12 cellular contexts compared by ENCODE assay signal in the genomic region with DNA sequence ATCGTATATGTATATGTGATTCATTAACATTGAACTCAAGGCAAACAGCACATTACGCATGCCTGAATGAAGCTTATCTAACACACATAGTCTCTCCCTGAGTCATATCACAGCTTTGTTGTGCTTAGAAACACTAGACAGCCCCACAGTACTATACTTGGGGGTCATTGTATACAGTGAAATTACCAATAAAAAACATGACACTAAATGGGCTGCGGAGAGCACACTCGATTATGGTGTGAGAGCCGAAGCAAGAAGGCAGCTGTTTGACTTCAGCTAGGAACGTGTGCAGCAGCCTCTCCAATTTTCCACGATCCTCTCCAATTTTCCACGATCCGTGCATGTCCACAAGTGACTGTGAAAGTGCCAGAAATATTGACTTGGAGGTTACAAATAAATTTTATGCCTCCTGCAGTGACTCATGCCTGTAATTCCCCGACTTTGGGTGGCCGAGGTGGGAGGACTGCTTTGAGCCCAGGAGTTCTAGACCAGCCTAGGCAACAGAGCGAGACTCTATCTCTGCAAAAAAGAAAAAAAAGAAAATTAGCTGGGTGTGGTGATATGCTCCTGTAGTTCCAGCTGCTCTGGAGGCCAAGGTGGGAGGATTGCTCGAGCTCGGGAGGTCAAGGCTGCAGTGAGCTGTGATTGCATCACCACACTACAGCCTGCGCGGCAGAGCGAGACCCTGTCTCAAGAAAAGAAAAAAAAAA.
DNase-seq lines count a peak whose midpoint lies in the region; ATAC-seq, FAIRE-seq and TF ChIP-seq lines count a peak whose summit lies in the region.
"Had no signal": no experiment of that assay in that cellular context is flagged by ENCODE, and none has a peak within 500 bp of the region (broad histone marks: within the 10 kb centered on the region; RNA-seq: fewer than 3 reads in every experiment).

No MANE protein-coding gene starts in this region.

- TF ChIP-seq CTCF in K562 (IDR thresholded peaks at IDR 0.05 in 2 of 3, conservative IDR thresholded peaks at IDR 0.05 in 1 of 3; ENCODE audit: insufficient read depth in 2 of 3, low read depth in 1 of 3, low read length in 3 of 3) (no peak), testis (IDR thresholded peaks at IDR 0.05) (no peak)

- H3K4me1 ChIP-seq in K562 (replicated peaks in 1 of 2; ENCODE audit: control insufficient read depth in 2 of 2, insufficient read depth in 2 of 2, low read length in 2 of 2) (peaks cover 14 to 33% of the 10 kb centered on the region in 2 experiments), testis (peaks cover 51% of the 10 kb centered on the region)
- no peaks in the 10 kb centered on the region for H3K4me1 ChIP-seq in CD8-positive, alpha-beta memory T cell (ENCODE audit: insufficient read depth, low read length)

- no peak for TF ChIP-seq EP300 in K562 (IDR thresholded peaks at IDR 0.05; ENCODE audit: low read length)

- DNase-seq in HS-27A (ENCODE audit: low read depth) (peak; percentile 86), K562 (ENCODE audit: extremely low read depth in 1 of 4, low spot score in 3 of 4) (peak in 1 of 4 experiments; percentile 23), kidney glomerular epithelial cell (lab: John Stamatoyannopoulos, UW) (peak; percentile 95), testis (peak; percentile 63), COLO668 (lab: John Stamatoyannopoulos, UW; ENCODE audit: unreplicated experiment) (no peak)
- DNase-seq in CD8-positive, alpha-beta memory T cell = no peak
- DNase-seq: activated gamma-delta T cell; NCI-H1105; stimulated activated CD4-positive, alpha-beta T cell treated with anti-CD3 and anti-CD28 coated beads, Interleukin-4, amount 100 ng/mL, for 24 hours; T-helper 17 cell had no signal

- TF ChIP-seq POLR2A in K562 (conservative IDR thresholded peaks at IDR 0.05) (no peak), testis (IDR thresholded peaks at IDR 0.05) (no peak)

- H3K36me3 ChIP-seq in K562 (ENCODE audit: control insufficient read depth, insufficient read depth, low read length) (peaks cover 4% of the 10 kb centered on the region; the same call in 1 of the 3 replicates), testis (ENCODE audit: low read depth, missing control alignments) (no peaks in the 10 kb centered on the region)
- no peaks in the 10 kb centered on the region for H3K36me3 ChIP-seq in CD8-positive, alpha-beta memory T cell (ENCODE audit: insufficient read depth, low read length)

- no peak overlapping the region for H3K4me3 Mint-ChIP-seq in CD8-positive, alpha-beta memory T cell
- H3K4me3 Mint-ChIP-seq: T-helper 17 cell had no signal

- CTCF ChIA-PET in K562 (lab: Yijun Ruan, JAX; ENCODE audit: low intra/inter-chr PET ratio) = no interaction called here
- CTCF ChIA-PET in CD8-positive, alpha-beta memory T cell (lab: Charles Lee) = no interaction called here

- peak; percentile 81 for FAIRE-seq in K562 (lab: Jason Lieb, UNC)

- peak overlapping the region in 1 of 8 donors; percentile 58 for H3K27ac Mint-ChIP-seq in CD8-positive, alpha-beta memory T cell
- H3K27ac Mint-ChIP-seq: T-helper 17 cell had no signal

- H3K27me3 Mint-ChIP-seq in CD8-positive, alpha-beta memory T cell = peaks cover 12 to 16% of the 10 kb centered on the region in 2 donors

- H3K9me3 ChIP-seq in K562 (replicated peaks; ENCODE audit: control insufficient read depth, insufficient read depth, low read depth, low read length) (no peaks in the 10 kb centered on the region), testis (no peaks in the 10 kb centered on the region)
- no peaks in the 10 kb centered on the region for H3K9me3 ChIP-seq in CD8-positive, alpha-beta memory T cell (ENCODE audit: low read length)

- no peak for TF ChIP-seq RAD21 in K562 (CRISPR knock-in tag; conservative IDR thresholded peaks at IDR 0.05 in 1 of 2, IDR thresholded peaks at IDR 0.05 in 1 of 2)

- H3K27me3 ChIP-seq in K562 (ENCODE audit: control insufficient read depth in 2 of 2, insufficient read depth in 2 of 2, low read length in 2 of 2) (no peaks in the 10 kb centered on the region), testis (no peaks in the 10 kb centered on the region)
- H3K27me3 ChIP-seq in CD8-positive, alpha-beta memory T cell (ENCODE audit: insufficient read depth, low read length, poor library complexity, severe bottlenecking) = no peaks in the 10 kb centered on the region

- in situ Hi-C loops in K562 (cut with MboI) = no loop called here

- peaks cover 3% of the 10 kb centered on the region; the same call in 2 of the 3 replicates for H3K79me2 ChIP-seq in K562 (ENCODE audit: control insufficient read depth, insufficient read depth, low read length)

- no TSS peak for BruUV-seq in K562 (replicated peaks; lab: Mats Ljungman, UMichigan)

- H3K9ac ChIP-seq in K562 (ENCODE audit: insufficient read depth in 1 of 2, low read depth in 2 of 2, low read length in 2 of 2) = no peak overlapping the region; a peak in 1 of 4 replicates

- no peaks in the 10 kb centered on the region for H3K36me3 Mint-ChIP-seq in CD8-positive, alpha-beta memory T cell

- peaks cover 3% of the 10 kb centered on the region for H4K20me1 ChIP-seq in K562 (replicated peaks; ENCODE audit: control insufficient read depth, insufficient read depth, low read length)

- H3K4me3 ChIP-seq in K562 = no peak overlapping the region
- H3K4me3 ChIP-seq in testis = no peak overlapping the region
- H3K4me3 ChIP-seq in CD8-positive, alpha-beta memory T cell (ENCODE audit: low read length) = no peak overlapping the region

- intact Hi-C loops in K562 (cut with micrococcal nuclease) = no loop called here
- intact Hi-C loops in testis (cut with DNase I; ENCODE audit: low total_unique reads) = no loop called here

- 53% methylated on average over 16 of the region's 17 CpGs for WGBS in K562 (ENCODE audit: insufficient coverage, low coverage, missing lambda C conversion rate)
- 53 to 67% methylated on average over 17 of the region's 17 CpGs for WGBS in testis, 2 donors

- peak; percentile 62 for ATAC-seq in K562
- ATAC-seq in HG02973 (IDR thresholded peaks at IDR 0.05; ENCODE audit: unreplicated experiment) = no peak
- no peak for ATAC-seq in GM21717 (IDR thresholded peaks at IDR 0.05; ENCODE audit: unreplicated experiment)
- ATAC-seq: T-helper 17 cell had no signal

- no peaks in the 10 kb centered on the region for H3K4me1 Mint-ChIP-seq in CD8-positive, alpha-beta memory T cell
- H3K4me1 Mint-ChIP-seq: T-helper 17 cell had no signal

- H3K27ac ChIP-seq in K562 (ENCODE audit: extremely low read depth, low read depth, low read length) = no peak overlapping the region
- no peak overlapping the region for H3K27ac ChIP-seq in testis
- H3K27ac ChIP-seq in CD8-positive, alpha-beta memory T cell (ENCODE audit: low read depth, low read length) = no peak overlapping the region

- H3K4me2 ChIP-seq in K562 (ENCODE audit: insufficient read depth, low read length) = no peak overlapping the region; the same call in 1 of the 2 replicates

- H2AFZ ChIP-seq in K562 (ENCODE audit: low read depth, low read length) = no peak overlapping the region

- POLR2A ChIA-PET in K562 (lab: Yijun Ruan, JAX) = interaction anchor here (0.5 to 0.8 kb wide), 4 partner anchors 9 to 1084 kb away, joined by 3 to 4 read pairs (median 4); no protein-coding TSS in a partner anchor
- POLR2A ChIA-PET in CD8-positive, alpha-beta memory T cell (lab: Charles Lee) = no interaction called here

- H3K9me3 Mint-ChIP-seq in CD8-positive, alpha-beta memory T cell = peaks cover 0 to 2% (median 0%) of the 10 kb centered on the region in 5 donors

- H3K9me1 ChIP-seq in K562 (ENCODE audit: control insufficient read depth, insufficient read depth, low read length) = no peaks in the 10 kb centered on the region

TF ChIP-seq in K562, 482 proteins besides CTCF, POLR2A, EP300 and RAD21 (continues in another document):
- no peak for TF ChIP-seq ZNF77 (CRISPR knock-in tag; IDR thresholded peaks at IDR 0.05)
- TF ChIP-seq, protein P1, sequence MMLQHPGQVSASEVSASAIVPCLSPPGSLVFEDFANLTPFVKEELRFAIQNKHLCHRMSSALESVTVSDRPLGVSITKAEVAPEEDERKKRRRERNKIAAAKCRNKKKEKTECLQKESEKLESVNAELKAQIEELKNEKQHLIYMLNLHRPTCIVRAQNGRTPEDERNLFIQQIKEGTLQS (IDR thresholded peaks at IDR 0.05) = peak; percentile 55
- TF ChIP-seq, protein P1 (CRISPR knock-in tag; conservative IDR thresholded peaks at IDR 0.05) = no peak
- no peak; the same call in 1 of the 2 replicates for TF ChIP-seq CEBPG (CRISPR knock-in tag; IDR thresholded peaks at IDR 0.05)
- TF ChIP-seq CEBPG (tag; conservative IDR thresholded peaks at IDR 0.05 in 1 of 2, IDR thresholded peaks at IDR 0.05 in 1 of 2) = 0 out of 4 replicates have a peak, but pooled peaks of 1 of the 2 experiments have one; percentile 12
- no peak for TF ChIP-seq ZNF586 (CRISPR knock-in tag; conservative IDR thresholded peaks at IDR 0.05)
- 0 out of 2 replicates have a peak, but pooled peaks have one; percentile 51 for TF ChIP-seq JUND (IDR thresholded peaks at IDR 0.05; ENCODE audit: borderline replicate concordance, low read depth, low read length)
- 0 out of 3 replicates have a peak, but pooled peaks have one; percentile 48 for TF ChIP-seq JUND (tag; IDR thresholded peaks at IDR 0.05; ENCODE audit: borderline replicate concordance, low read depth, low read length)
- no peak for TF ChIP-seq CBX2 (IDR thresholded peaks at IDR 0.05; ENCODE audit: insufficient read depth, low read length, poor library complexity, severe bottlenecking)
- no peak for TF ChIP-seq NELFE (IDR thresholded peaks at IDR 0.05; ENCODE audit: insufficient read depth, insufficient read length)
- TF ChIP-seq CEBPB (tag; IDR thresholded peaks at IDR 0.05) = peak; percentile 50
- no peak for TF ChIP-seq ZNF174 (CRISPR knock-in tag; IDR thresholded peaks at IDR 0.05)
- TF ChIP-seq, protein P2, sequence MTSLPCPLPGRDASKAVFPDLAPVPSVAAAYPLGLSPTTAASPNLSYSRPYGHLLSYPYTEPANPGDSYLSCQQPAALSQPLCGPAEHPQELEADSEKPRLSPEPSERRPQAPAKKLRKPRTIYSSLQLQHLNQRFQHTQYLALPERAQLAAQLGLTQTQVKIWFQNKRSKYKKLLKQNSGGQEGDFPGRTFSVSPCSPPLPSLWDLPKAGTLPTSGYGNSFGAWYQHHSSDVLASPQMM (CRISPR knock-in tag; IDR thresholded peaks at IDR 0.05) = no peak
- TF ChIP-seq ZNF354B (CRISPR knock-in tag; IDR thresholded peaks at IDR 0.05) = no peak
- peak; percentile 67 for TF ChIP-seq FOSL1 (tag; conservative IDR thresholded peaks at IDR 0.05)
- TF ChIP-seq ZNF140 (CRISPR knock-in tag; IDR thresholded peaks at IDR 0.05) = no peak
- TF ChIP-seq NRF1 (conservative IDR thresholded peaks at IDR 0.05 in 1 of 2, IDR thresholded peaks at IDR 0.05 in 1 of 2) = peak; percentile 11 to 39; a peak in 1 of 4 replicates
- no peak for TF ChIP-seq ZNF408 (CRISPR knock-in tag; IDR thresholded peaks at IDR 0.05; ENCODE audit: low read depth)
- TF ChIP-seq DACH1 (IDR thresholded peaks at IDR 0.05; ENCODE audit: partially characterized antibody) = peak; percentile 6

Comparison
In these comparisons a context has a peak if more than half of its experiments do, and no peak if none do; other contexts are left out.
1. DNase-seq: peak in HS-27A (single experiment), kidney glomerular epithelial cell (single experiment) and testis (single experiment); none in COLO668 (single experiment) and CD8-positive, alpha-beta memory T cell (0 of 5).